In the genomic region with DNA sequence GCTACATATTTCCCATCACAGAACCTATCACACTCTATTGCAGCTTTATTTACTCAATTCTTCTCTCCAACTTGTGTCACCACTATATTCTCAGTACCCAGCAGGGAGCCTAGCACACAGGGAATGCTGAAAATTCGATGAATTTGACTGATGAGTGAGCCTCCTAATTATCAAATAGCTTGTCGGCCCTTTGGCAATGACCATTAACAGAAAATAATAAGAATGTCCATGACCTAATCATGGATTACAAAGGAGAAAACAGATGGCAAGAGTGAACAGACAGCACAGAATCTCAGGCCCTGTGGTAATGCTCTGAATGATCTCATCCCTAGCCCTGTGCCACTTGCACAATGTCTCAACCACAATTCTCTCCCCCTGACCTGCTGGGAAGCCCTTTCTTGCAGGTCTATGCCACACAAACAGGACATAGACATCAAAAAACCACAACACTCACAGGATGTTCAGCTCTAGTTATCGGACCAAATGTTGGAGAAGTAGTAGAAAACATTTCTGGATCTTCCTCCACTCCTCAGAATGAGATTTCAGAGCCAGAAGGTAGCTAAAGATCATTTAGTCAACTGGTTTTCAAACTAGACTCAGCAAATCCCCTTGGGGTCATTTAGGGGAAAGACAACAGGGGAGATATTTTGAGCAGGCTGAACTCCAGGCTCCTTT, we compare ENCODE assay signal across 8 cellular contexts.
DNase-seq lines count a peak whose midpoint lies in the region; ATAC-seq and TF ChIP-seq lines count a peak whose summit lies in the region.

No MANE protein-coding gene starts in this region.

- peaks cover 41 to 60% (median 53%) of the 10 kb centered on the region in 3 donors for H3K4me1 Mint-ChIP-seq in T-cell

- peak overlapping the region; percentile 49 to 84 for H3K27ac Mint-ChIP-seq in T-cell

- CTCF ChIA-PET in T-cell (lab: Charles Lee): interaction anchor here (0.6 to 9.0 kb wide), 11 partner anchors 8 to 537 kb away, joined by 3 to 281 read pairs (median 7); no protein-coding TSS in a partner anchor

- H3K4me3 Mint-ChIP-seq in T-cell: peak overlapping the region in 1 of 3 donors; percentile 18

- peak; percentile 52 to 77 (median 65) for ATAC-seq in T-cell (replicated peaks in 1 of 4)
- ATAC-seq in GM18873 (IDR thresholded peaks at IDR 0.05; ENCODE audit: low FRiP score, unreplicated experiment): no peak

- H3K27me3 Mint-ChIP-seq in T-cell: no peaks in the 10 kb centered on the region

- peak; percentile 5 for DNase-seq in stimulated activated naive CD4-positive, alpha-beta T cell treated with Interleukin-2 at 50 U/mL for 16 hours (lab: John Stamatoyannopoulos, UW)
- no peak for DNase-seq in stimulated activated naive CD4-positive, alpha-beta T cell (lab: John Stamatoyannopoulos, UW)
- DNase-seq in T-cell (peak in 28 of 34 experiments; percentile 13 to 57 (median 30)), coronary artery (ENCODE audit: low spot score) (no peak), mucosa of gallbladder (ENCODE audit: low spot score) (peak; percentile 34), NCI-H510A treated with DMSO at 0.1 percent for 48 hours (lab: John Stamatoyannopoulos, UW) (no peak), NCI-H748 treated with DMSO at 0.1 percent for 48 hours (lab: John Stamatoyannopoulos, UW) (no peak)

- TF ChIP-seq CTCF in coronary artery (IDR thresholded peaks at IDR 0.05): no peak

- H3K27ac ChIP-seq in coronary artery: peak overlapping the region; percentile 18 to 71

- POLR2A ChIA-PET in T-cell (lab: Charles Lee): interaction anchor here (0.6 to 2.1 kb wide), 4 partner anchors 19 to 84 kb away, joined by 3 to 21 read pairs (median 8); a partner anchor contains a TSS

- H3K36me3 Mint-ChIP-seq in T-cell: peaks cover 3% of the 10 kb centered on the region

- no peaks in the 10 kb centered on the region for H3K9me3 Mint-ChIP-seq in T-cell

- H3K4me3 ChIP-seq in coronary artery: no peak overlapping the region

Comparison
In these comparisons a context has a peak if more than half of its experiments do, and no peak if none do; other contexts are left out.
1. DNase-seq: peak in stimulated activated naive CD4-positive, alpha-beta T cell treated with Interleukin-2 at 50 U/mL for 16 hours (single experiment), T-cell (28 of 34) and mucosa of gallbladder (single experiment); none in stimulated activated naive CD4-positive, alpha-beta T cell (0 of 6), coronary artery (single experiment), NCI-H510A treated with DMSO at 0.1 percent for 48 hours (single experiment) and NCI-H748 treated with DMSO at 0.1 percent for 48 hours (single experiment).